ENCODE assay signal across 22 cellular contexts in genomic region chr16:366476-366875, GRCh38.
"Had no signal": no experiment of that assay in that cellular context is flagged by ENCODE, and none has a peak within 500 bp of the region (broad histone marks: within the 10 kb centered on the region; RNA-seq: fewer than 3 reads in every experiment).

No MANE protein-coding gene starts in this region.

- FAIRE-seq: astrocyte, RCC 7860 had no signal

- H3K27me3 ChIP-seq: cardiac muscle cell had no signal

- H3K9ac ChIP-seq: SK-N-SH had no signal

- H3K36me3 Mint-ChIP-seq: activated naive CD4-positive, alpha-beta T cell treated with anti-CD3 and anti-CD28 coated beads, Interleukin-2, amount 50 U/mL, for 72 hours had no signal

- H3K27ac Mint-ChIP-seq: activated CD8-positive, alpha-beta T cell treated with anti-CD3 and anti-CD28 coated beads for 36 hours; activated naive CD4-positive, alpha-beta T cell treated with anti-CD3 and anti-CD28 coated beads, Interleukin-2, amount 50 U/mL, for 72 hours; activated T-cell treated with anti-CD3 and anti-CD28 coated beads, Interleukin-2, amount 50 U/mL, for 24 hours; activated T-helper 1 cell treated with anti-CD3 and anti-CD28 coated beads, Interleukin-12 subunit alpha, Interleukin-12 subunit beta, Interleukin-2, Interleukin-4 antibody, amounts not matched to agents 30 ng/mL and 10 ng/mL and 1 ng/mL, durations not matched to agents 14 hours and 24 hours and 36 hours had no signal

- H3K4me3 ChIP-seq: cardiac muscle cell had no signal

- ATAC-seq: activated CD8-positive, alpha-beta T cell treated with anti-CD3 and anti-CD28 coated beads for 36 hours; activated naive CD4-positive, alpha-beta T cell treated with anti-CD3 and anti-CD28 coated beads, Interleukin-2, amount 50 U/mL, for 72 hours; PC-3 had no signal

- H3K4me3 Mint-ChIP-seq: activated CD8-positive, alpha-beta T cell treated with anti-CD3 and anti-CD28 coated beads for 36 hours; activated T-cell treated with anti-CD3 and anti-CD28 coated beads, Interleukin-2, amount 50 U/mL, for 24 hours had no signal

- H3K9me3 Mint-ChIP-seq: activated CD8-positive, alpha-beta T cell treated with anti-CD3 and anti-CD28 coated beads for 36 hours; activated naive CD4-positive, alpha-beta T cell treated with anti-CD3 and anti-CD28 coated beads, Interleukin-2, amount 50 U/mL, for 72 hours; activated T-cell treated with anti-CD3 and anti-CD28 coated beads, Interleukin-2, amount 50 U/mL, for 24 hours; activated T-helper 1 cell treated with anti-CD3 and anti-CD28 coated beads, Interleukin-12 subunit alpha, Interleukin-12 subunit beta, Interleukin-2, Interleukin-4 antibody, amounts not matched to agents 30 ng/mL and 10 ng/mL and 1 ng/mL, durations not matched to agents 14 hours and 24 hours and 36 hours had no signal

- H3K9me3 ChIP-seq: SK-N-SH had no signal

- DNase-seq: activated CD4-positive, CD25-positive, alpha-beta regulatory T cell; activated CD8-positive, alpha-beta T cell treated with anti-CD3 and anti-CD28 coated beads for 36 hours; activated effector memory CD4-positive, alpha-beta T cell treated with Interleukin-2 at 50 U/mL for 16 hours; activated naive CD4-positive, alpha-beta T cell treated with Interleukin-2 at 50 U/mL for 16 hours; activated T-cell treated with anti-CD3 and anti-CD28 coated beads, Interleukin-2, amount 50 U/mL, for 24 hours; amygdala; Karpas-422; MM.1S; NCI-H1105; NCI-H1436; NCI-H187; NCI-H2081; NCI-H524; PC-3; SK-N-SH; T-helper 1 cell had no signal

- H3K27me3 Mint-ChIP-seq: activated CD8-positive, alpha-beta T cell treated with anti-CD3 and anti-CD28 coated beads for 36 hours; activated T-cell treated with anti-CD3 and anti-CD28 coated beads, Interleukin-2, amount 50 U/mL, for 24 hours; brain had no signal
